1 cellular context compared by ENCODE assay signal in the genomic region with DNA sequence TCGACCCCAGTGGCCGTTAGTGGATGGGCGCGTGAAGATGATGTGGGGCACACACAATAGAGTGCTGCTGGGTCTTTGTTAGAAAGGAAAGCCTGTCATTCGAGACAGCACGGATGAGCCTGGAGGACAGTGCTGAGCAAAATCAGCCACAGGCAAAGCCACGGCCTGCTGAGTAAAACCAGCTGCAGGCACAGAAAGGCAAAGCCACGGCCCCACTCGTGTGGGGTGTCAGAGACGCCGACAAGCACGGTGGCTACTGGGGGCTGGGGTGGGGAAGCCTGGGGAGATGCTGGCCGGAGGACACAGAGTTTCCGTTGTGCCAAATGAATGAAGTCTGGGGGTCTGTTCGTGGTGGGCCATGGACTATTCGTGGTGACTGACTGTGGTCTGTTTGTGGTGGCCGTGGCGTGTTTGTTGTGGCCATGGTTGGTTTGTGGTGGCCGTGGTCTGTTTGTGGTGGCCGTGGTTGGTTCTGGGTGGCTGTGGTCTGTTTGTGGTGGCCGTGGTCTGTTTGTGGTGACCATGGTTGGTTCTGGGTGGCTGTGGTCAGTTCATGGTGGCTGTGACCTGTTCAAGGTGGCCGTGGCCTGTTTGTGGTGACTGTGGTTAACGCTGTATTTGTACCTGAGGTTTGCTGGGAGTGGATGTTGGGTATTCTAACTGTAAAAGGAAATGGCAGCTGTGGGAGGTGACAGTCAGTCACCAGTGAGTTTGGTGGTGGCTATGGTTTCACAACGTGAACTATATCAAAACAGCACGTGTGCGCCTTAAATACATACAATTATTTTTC.
TF ChIP-seq lines count a peak whose summit lies in the region.

No MANE protein-coding gene starts in this region.

TF ChIP-seq in WTC11, 78 proteins besides CTCF, POLR2A, EP300 and RAD21 (continued from another document):
- TF ChIP-seq, protein P1, sequence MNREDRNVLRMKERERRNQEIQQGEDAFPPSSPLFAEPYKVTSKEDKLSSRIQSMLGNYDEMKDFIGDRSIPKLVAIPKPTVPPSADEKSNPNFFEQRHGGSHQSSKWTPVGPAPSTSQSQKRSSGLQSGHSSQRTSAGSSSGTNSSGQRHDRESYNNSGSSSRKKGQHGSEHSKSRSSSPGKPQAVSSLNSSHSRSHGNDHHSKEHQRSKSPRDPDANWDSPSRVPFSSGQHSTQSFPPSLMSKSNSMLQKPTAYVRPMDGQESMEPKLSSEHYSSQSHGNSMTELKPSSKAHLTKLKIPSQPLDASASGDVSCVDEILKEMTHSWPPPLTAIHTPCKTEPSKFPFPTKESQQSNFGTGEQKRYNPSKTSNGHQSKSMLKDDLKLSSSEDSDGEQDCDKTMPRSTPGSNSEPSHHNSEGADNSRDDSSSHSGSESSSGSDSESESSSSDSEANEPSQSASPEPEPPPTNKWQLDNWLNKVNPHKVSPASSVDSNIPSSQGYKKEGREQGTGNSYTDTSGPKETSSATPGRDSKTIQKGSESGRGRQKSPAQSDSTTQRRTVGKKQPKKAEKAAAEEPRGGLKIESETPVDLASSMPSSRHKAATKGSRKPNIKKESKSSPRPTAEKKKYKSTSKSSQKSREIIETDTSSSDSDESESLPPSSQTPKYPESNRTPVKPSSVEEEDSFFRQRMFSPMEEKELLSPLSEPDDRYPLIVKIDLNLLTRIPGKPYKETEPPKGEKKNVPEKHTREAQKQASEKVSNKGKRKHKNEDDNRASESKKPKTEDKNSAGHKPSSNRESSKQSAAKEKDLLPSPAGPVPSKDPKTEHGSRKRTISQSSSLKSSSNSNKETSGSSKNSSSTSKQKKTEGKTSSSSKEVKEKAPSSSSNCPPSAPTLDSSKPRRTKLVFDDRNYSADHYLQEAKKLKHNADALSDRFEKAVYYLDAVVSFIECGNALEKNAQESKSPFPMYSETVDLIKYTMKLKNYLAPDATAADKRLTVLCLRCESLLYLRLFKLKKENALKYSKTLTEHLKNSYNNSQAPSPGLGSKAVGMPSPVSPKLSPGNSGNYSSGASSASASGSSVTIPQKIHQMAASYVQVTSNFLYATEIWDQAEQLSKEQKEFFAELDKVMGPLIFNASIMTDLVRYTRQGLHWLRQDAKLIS (CRISPR knock-in tag; IDR thresholded peaks at IDR 0.05; ENCODE audit: borderline replicate concordance): no peak
- no peak for TF ChIP-seq TEAD1 (CRISPR knock-in tag; IDR thresholded peaks at IDR 0.05)
- no peak for TF ChIP-seq ETV6 (CRISPR knock-in tag; IDR thresholded peaks at IDR 0.05)
TF ChIP-seq in WTC11: peak in this region for 0.
